ENCODE assay signal across 32 cellular contexts in the genomic region with DNA sequence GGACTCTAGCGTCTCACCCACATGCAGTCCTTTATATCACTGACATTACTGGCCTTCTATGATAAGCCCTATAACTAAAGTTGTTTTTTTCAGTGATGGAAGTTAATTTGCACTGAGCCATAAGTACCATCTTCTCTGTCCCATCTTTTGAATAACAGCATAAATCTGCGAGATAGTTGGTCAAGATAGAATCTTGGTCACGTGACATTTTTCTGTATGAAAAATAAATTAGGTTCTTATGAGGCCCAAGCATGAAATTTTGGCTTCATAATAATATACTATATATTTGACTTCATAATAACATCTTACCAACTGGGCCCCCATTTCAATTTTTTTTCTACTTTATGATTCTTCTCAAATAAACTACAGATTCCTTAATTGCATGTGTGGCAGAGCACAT.
DNase-seq lines count a peak whose midpoint lies in the region; ATAC-seq, FAIRE-seq and TF ChIP-seq lines count a peak whose summit lies in the region.
"Had no signal": no experiment of that assay in that cellular context is flagged by ENCODE, and none has a peak within 500 bp of the region (broad histone marks: within the 10 kb centered on the region; RNA-seq: fewer than 3 reads in every experiment).

No MANE protein-coding gene starts in this region.

- in situ Hi-C loops in HepG2 (cut with HindIII; ENCODE audit: extremely low pct_ligation_motif_present, low pct_unique_long_range_greater_than_20kb) = no loop called here
- in situ Hi-C loops in GM12878 (cut with MboI) = no loop called here
- in situ Hi-C loops in K562 (cut with MboI) = no loop called here

- BruUV-seq in HepG2 (replicated peaks; lab: Mats Ljungman, UMichigan) (no TSS peak), GM12878 (replicated peaks; lab: Mats Ljungman, UMichigan) (no TSS peak), K562 (replicated peaks; lab: Mats Ljungman, UMichigan) (no TSS peak)

- RAD21 ChIA-PET in GM12878 (lab: Charles Lee; ENCODE audit: unreplicated experiment) = no interaction called here

- no peak for TF ChIP-seq CTCF in HepG2 (CRISPR knock-in tag; IDR thresholded peaks at IDR 0.05)
- TF ChIP-seq CTCF in right lobe of liver (IDR thresholded peaks at IDR 0.05) = no peak
- TF ChIP-seq CTCF in GM12878 (IDR thresholded peaks at IDR 0.05 in 2 of 3, conservative IDR thresholded peaks at IDR 0.05 in 1 of 3; ENCODE audit: control insufficient read depth in 2 of 3, extremely low read depth in 1 of 3, insufficient read depth in 1 of 3, low read depth in 3 of 3, low read length in 3 of 3) = no peak
- no peak for TF ChIP-seq CTCF in K562 (IDR thresholded peaks at IDR 0.05 in 2 of 3, conservative IDR thresholded peaks at IDR 0.05 in 1 of 3; ENCODE audit: insufficient read depth in 2 of 3, low read depth in 1 of 3, low read length in 3 of 3)

- H4K20me1 ChIP-seq in HepG2 (ENCODE audit: insufficient read depth, low read length) = no peaks in the 10 kb centered on the region
- no peaks in the 10 kb centered on the region for H4K20me1 ChIP-seq in GM12878 (ENCODE audit: control insufficient read depth, insufficient read depth)
- no peaks in the 10 kb centered on the region for H4K20me1 ChIP-seq in K562 (replicated peaks; ENCODE audit: control insufficient read depth, insufficient read depth, low read length)
- H4K20me1 ChIP-seq: BLaER1; BLaER1 treated with 17β-estradiol and CSF1 and Interleukin-3, amounts not matched to agents 10 nM and 100 nM had no signal

- H3K79me2 ChIP-seq in HepG2 (ENCODE audit: insufficient read depth, low read length) (no peaks in the 10 kb centered on the region), GM12878 (ENCODE audit: control insufficient read depth, insufficient read depth, low read length) (no peaks in the 10 kb centered on the region), K562 (ENCODE audit: control insufficient read depth, insufficient read depth, low read length) (no peaks in the 10 kb centered on the region)

- TF ChIP-seq RAD21 in HepG2 (CRISPR knock-in tag; IDR thresholded peaks at IDR 0.05) (no peak), GM12878 (IDR thresholded peaks at IDR 0.05; ENCODE audit: insufficient read depth, low read depth, low read length) (no peak), K562 (CRISPR knock-in tag; conservative IDR thresholded peaks at IDR 0.05 in 1 of 2, IDR thresholded peaks at IDR 0.05 in 1 of 2) (no peak)

- H3K27ac ChIP-seq in HepG2 (ENCODE audit: extremely low read length, insufficient read depth, low read length) (no peak overlapping the region), right lobe of liver (no peak overlapping the region), GM12878 (ENCODE audit: control insufficient read depth, insufficient read depth) (no peak overlapping the region), K562 (ENCODE audit: extremely low read depth, low read depth, low read length) (no peak overlapping the region)
- H3K27ac ChIP-seq: 22Rv1; A549; BLaER1; BLaER1 treated with 17β-estradiol and CSF1 and Interleukin-3, amounts not matched to agents 10 nM and 100 nM; C4-2B had no signal

- intact Hi-C loops in HepG2 (cut with micrococcal nuclease; ENCODE audit: unreplicated experiment) (no loop called here), right lobe of liver (cut with DNase I) (no loop called here), GM12878 (cut with micrococcal nuclease; ENCODE audit: unreplicated experiment) (no loop called here), K562 (cut with micrococcal nuclease) (no loop called here), left ventricle myocardium superior (cut with micrococcal nuclease) (no loop called here)

- 4% methylated on average over 3 of the region's 3 CpGs for WGBS in HepG2 (ENCODE audit: low lambda C conversion rate)
- WGBS in right lobe of liver (ENCODE audit: insufficient coverage, low coverage, low lambda C conversion rate, missing lambda C conversion rate) = 77% methylated on average over 3 of the region's 3 CpGs
- 16% methylated on average over 3 of the region's 3 CpGs for WGBS in GM12878 (ENCODE audit: insufficient coverage, insufficient replicate concordance, low lambda C conversion rate, missing lambda C conversion rate)
- 0% methylated on average over 3 of the region's 3 CpGs for WGBS in K562 (ENCODE audit: insufficient coverage, low coverage, missing lambda C conversion rate)

- ATAC-seq in HepG2 = no peak
- no peak for ATAC-seq in right lobe of liver
- ATAC-seq in GM12878 = no peak
- ATAC-seq in K562 = no peak
- ATAC-seq in HG02623 (IDR thresholded peaks at IDR 0.05; ENCODE audit: unreplicated experiment) = no peak
- no peak for ATAC-seq in left ventricle myocardium superior
- ATAC-seq: A549; CD8-positive, alpha-beta T cell had no signal

- POLR2A ChIA-PET in HepG2 (lab: Yijun Ruan, JAX) (no interaction called here), GM12878 (lab: Charles Lee) (no interaction called here), K562 (lab: Yijun Ruan, JAX) (no interaction called here)

- TF ChIP-seq POLR2A in HepG2 (IDR thresholded peaks at IDR 0.05; ENCODE audit: insufficient read depth in 1 of 2, low read depth in 2 of 2, low read length in 2 of 2) = no peak
- TF ChIP-seq POLR2A in right lobe of liver (IDR thresholded peaks at IDR 0.05) = no peak
- no peak for TF ChIP-seq POLR2A in GM12878 (IDR thresholded peaks at IDR 0.05; ENCODE audit: low read depth, low read length)
- TF ChIP-seq POLR2A in K562 (conservative IDR thresholded peaks at IDR 0.05) = no peak

- DNase-seq in HepG2 (ENCODE audit: low spot score) (no peak), right lobe of liver (no peak), GM12878 (ENCODE audit: low read depth, low spot score) (no peak), K562 (ENCODE audit: extremely low read depth in 1 of 4, low spot score in 3 of 4) (no peak), left ventricle myocardium superior (no peak)
- DNase-seq: 8988T; ACHN; AML-193; BE2C; C1 segment of cervical spinal cord; Caco-2; Calu3; CD4-positive, alpha-beta memory T cell; CD4-positive, alpha-beta T cell; CD4-positive, CD25-positive, alpha-beta regulatory T cell; CD8-positive, alpha-beta memory T cell; CD8-positive, alpha-beta T cell; COR-L47; DMS 273 treated with DMSO at 0.1 percent for 48 hours; DMS153; DMS53; DMS79; DMS79 treated with DMSO at 0.1 percent for 48 hours; DND-41; EL had no signal

- FAIRE-seq in HepG2 (lab: Jason Lieb, UNC) (no peak), GM12878 (lab: Jason Lieb, UNC) (no peak), K562 (lab: Jason Lieb, UNC) (no peak)
- FAIRE-seq: A204.1 had no signal

- H3K36me3 ChIP-seq in HepG2 (replicated peaks in 1 of 2; ENCODE audit: control insufficient read depth in 1 of 2, insufficient read depth in 2 of 2, low read length in 2 of 2) (no peaks in the 10 kb centered on the region), right lobe of liver (no peaks in the 10 kb centered on the region), GM12878 (ENCODE audit: control insufficient read depth in 2 of 2, insufficient read depth in 2 of 2, low read length in 1 of 2) (no peaks in the 10 kb centered on the region), K562 (ENCODE audit: control insufficient read depth, insufficient read depth, low read length) (no peaks in the 10 kb centered on the region)
- H3K36me3 ChIP-seq: BE2C; BLaER1; BLaER1 treated with 17β-estradiol and CSF1 and Interleukin-3, amounts not matched to agents 10 nM and 100 nM had no signal

- no peak for TF ChIP-seq EP300 in HepG2 (IDR thresholded peaks at IDR 0.05; ENCODE audit: low read depth in 2 of 2, low read length in 2 of 2)
- no peak for TF ChIP-seq EP300 in HepG2 (CRISPR knock-in tag; IDR thresholded peaks at IDR 0.05; ENCODE audit: borderline replicate concordance)
- TF ChIP-seq EP300 in GM12878 (IDR thresholded peaks at IDR 0.05; ENCODE audit: borderline replicate concordance in 1 of 2, control insufficient read depth in 1 of 2, low read depth in 2 of 2, low read length in 2 of 2) = no peak
- no peak for TF ChIP-seq EP300 in K562 (IDR thresholded peaks at IDR 0.05; ENCODE audit: low read length)

- no peaks in the 10 kb centered on the region for H3K9me3 ChIP-seq in HepG2 (ENCODE audit: low read length)
- H3K9me3 ChIP-seq in right lobe of liver = no peaks in the 10 kb centered on the region
- H3K9me3 ChIP-seq in GM12878 (replicated peaks; ENCODE audit: control insufficient read depth, insufficient read depth, low read length) = no peaks in the 10 kb centered on the region
- H3K9me3 ChIP-seq in K562 (replicated peaks; ENCODE audit: control insufficient read depth, insufficient read depth, low read depth, low read length) = no peaks in the 10 kb centered on the region
- H3K9me3 ChIP-seq: A549; BE2C; BLaER1; BLaER1 treated with 17β-estradiol and CSF1 and Interleukin-3, amounts not matched to agents 10 nM and 100 nM; Caco-2 had no signal

- no peak overlapping the region for H3K9ac ChIP-seq in HepG2 (ENCODE audit: insufficient read depth, low read depth, low read length)
- no peak overlapping the region for H3K9ac ChIP-seq in GM12878 (ENCODE audit: control insufficient read depth, insufficient read depth, low read length)
- H3K9ac ChIP-seq in K562 (ENCODE audit: insufficient read depth in 1 of 2, low read depth in 2 of 2, low read length in 2 of 2) = no peak overlapping the region
- H3K9ac ChIP-seq: BLaER1; BLaER1 treated with 17β-estradiol and CSF1 and Interleukin-3, amounts not matched to agents 10 nM and 100 nM had no signal

- no peak overlapping the region for H3K4me2 ChIP-seq in HepG2 (ENCODE audit: low read depth, low read length)
- H3K4me2 ChIP-seq in GM12878 (ENCODE audit: control insufficient read depth, insufficient read depth) = no peak overlapping the region
- H3K4me2 ChIP-seq in K562 (ENCODE audit: insufficient read depth, low read length) = no peak overlapping the region
- H3K4me2 ChIP-seq: A549; BLaER1; BLaER1 treated with 17β-estradiol and CSF1 and Interleukin-3, amounts not matched to agents 10 nM and 100 nM had no signal

- SMC1A ChIA-PET in GM12878 (lab: Charles Lee; ENCODE audit: uncharacterized antibody, unreplicated experiment) = no interaction called here

- no peaks in the 10 kb centered on the region for H3K4me1 ChIP-seq in HepG2 (ENCODE audit: insufficient read depth, low read length)
- no peaks in the 10 kb centered on the region for H3K4me1 ChIP-seq in right lobe of liver
- H3K4me1 ChIP-seq in GM12878 (ENCODE audit: control insufficient read depth, insufficient read depth, low read length) = no peaks in the 10 kb centered on the region
- no peaks in the 10 kb centered on the region for H3K4me1 ChIP-seq in K562 (replicated peaks in 1 of 2; ENCODE audit: control insufficient read depth in 2 of 2, insufficient read depth in 2 of 2, low read length in 2 of 2)
- H3K4me1 ChIP-seq: BE2C, Caco-2 had no signal

- CTCF ChIA-PET in HepG2 (lab: Yijun Ruan, JAX; ENCODE audit: low intra/inter-chr PET ratio, low total read pairs) = no interaction called here
- CTCF ChIA-PET in GM12878 (lab: Yijun Ruan, JAX) = no interaction called here
- CTCF ChIA-PET in K562 (lab: Yijun Ruan, JAX; ENCODE audit: low intra/inter-chr PET ratio) = no interaction called here

- no peak overlapping the region for H3K4me3 ChIP-seq in HepG2 (replicated peaks in 1 of 3; ENCODE audit: insufficient read depth in 1 of 3, low read depth in 2 of 3, low read length in 3 of 3)
- H3K4me3 ChIP-seq in right lobe of liver = no peak overlapping the region
- H3K4me3 ChIP-seq in GM12878 = no peak overlapping the region
- H3K4me3 ChIP-seq in K562 = no peak overlapping the region
- H3K4me3 ChIP-seq: A549; BLaER1; BLaER1 treated with 17β-estradiol and CSF1 and Interleukin-3, amounts not matched to agents 10 nM and 100 nM had no signal

- H2AFZ ChIP-seq in HepG2 (ENCODE audit: low read length) (no peak overlapping the region), GM12878 (ENCODE audit: control insufficient read depth, low read depth, low read length) (no peak overlapping the region), K562 (ENCODE audit: low read depth, low read length) (no peak overlapping the region)

- no peaks in the 10 kb centered on the region for H3K9me1 ChIP-seq in K562 (ENCODE audit: control insufficient read depth, insufficient read depth, low read length)

- H3K27me3 ChIP-seq in HepG2 (ENCODE audit: control insufficient read depth in 1 of 2, insufficient read depth in 2 of 2, low read length in 2 of 2) (no peaks in the 10 kb centered on the region), right lobe of liver (no peaks in the 10 kb centered on the region), GM12878 (replicated peaks in 1 of 2; ENCODE audit: control insufficient read depth in 2 of 2, insufficient read depth in 2 of 2, low read length in 1 of 2) (no peaks in the 10 kb centered on the region), K562 (ENCODE audit: control insufficient read depth in 2 of 2, insufficient read depth in 2 of 2, low read length in 2 of 2) (no peaks in the 10 kb centered on the region)
- H3K27me3 ChIP-seq: BE2C; BLaER1; BLaER1 treated with 17β-estradiol and CSF1 and Interleukin-3, amounts not matched to agents 10 nM and 100 nM had no signal

Comparison
In these comparisons a context has a peak if more than half of its experiments do, and no peak if none do; other contexts are left out.
1. Of the 241 proteins assayed by ChIP-seq in both HepG2 and K562: peak only in HepG2: none; only in K562: TFE3; in both: RAD51; in neither: 238; mixed calls (peak in some experiments, not most) for 1.